1 cellular context compared by ENCODE assay signal in the genomic region with DNA sequence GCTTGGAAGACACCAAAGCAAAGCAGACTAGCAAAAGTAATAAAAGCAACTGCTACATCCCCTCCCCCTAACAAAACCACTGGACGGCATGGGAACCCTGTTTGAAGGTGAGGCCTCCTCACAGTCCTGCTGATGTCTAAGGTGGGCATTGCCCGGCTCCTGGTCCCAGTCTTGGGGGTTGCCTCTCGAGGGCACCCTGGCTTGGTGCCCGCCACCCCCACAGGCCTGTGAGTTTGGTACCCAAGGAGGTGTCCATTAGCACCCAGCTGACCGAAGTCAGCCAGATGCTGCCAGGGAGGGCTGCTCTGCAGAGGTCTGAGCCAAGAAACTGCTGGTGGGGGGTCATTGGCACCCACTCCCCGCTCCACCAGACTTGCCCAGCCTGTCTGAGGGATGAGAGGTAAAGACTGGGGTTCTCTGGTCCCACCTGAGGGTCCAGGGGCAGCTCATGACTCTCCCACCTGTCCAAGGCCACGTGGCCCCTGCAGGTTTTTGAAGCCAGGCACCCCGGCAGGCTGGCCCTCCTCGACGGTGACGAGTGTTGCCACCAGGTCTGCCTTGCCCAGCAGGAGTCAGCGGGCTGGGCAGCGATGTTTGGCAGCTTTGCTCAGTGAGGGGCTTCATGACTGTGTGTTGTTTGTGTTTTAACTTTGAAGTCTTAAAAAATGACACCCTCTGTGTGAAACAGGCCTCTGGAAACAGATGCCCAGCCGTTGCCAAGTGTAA.
TF ChIP-seq lines count a peak whose summit lies in the region.

No MANE protein-coding gene starts in this region.

TF ChIP-seq in HepG2, 621 proteins besides CTCF, POLR2A, EP300 and RAD21:
- TF ChIP-seq MNT (IDR thresholded peaks at IDR 0.05) (0 out of 2 replicates have a peak, but pooled peaks have one; percentile 5), IRF9 (CRISPR knock-in tag; IDR thresholded peaks at IDR 0.05; ENCODE audit: borderline replicate concordance) (no peak)
